In genomic region chrX:41721590-41721989, GRCh38 we compare ENCODE assay signal across 1 cellular context.
TF ChIP-seq lines count a peak whose summit lies in the region.

No MANE protein-coding gene starts in this region.

TF ChIP-seq in A549, 52 proteins besides CTCF, POLR2A, EP300 and RAD21 (continued from another document):
- TF ChIP-seq BCL3 (IDR thresholded peaks at IDR 0.05) (no peak), REST (IDR thresholded peaks at IDR 0.05) (no peak), CHD2 (IDR thresholded peaks at IDR 0.05; ENCODE audit: low read length, partially characterized antibody) (no peak)
